In genomic region chr22:27003301-27003700, GRCh38 we compare ENCODE assay signal across 29 cellular contexts.
"Had no signal": no experiment of that assay in that cellular context is flagged by ENCODE, and none has a peak within 500 bp of the region (broad histone marks: within the 10 kb centered on the region; RNA-seq: fewer than 3 reads in every experiment).

No MANE protein-coding gene starts in this region.

- H3K4me1 Mint-ChIP-seq: naive B cell; stimulated activated memory B cell treated with anti-CD40 and anti-IgM and Interleukin-4, amounts not matched to agents 10 μg/mL and 1 μg/mL and 100 μg/mL, for 72 hours; stimulated activated naive CD8-positive, alpha-beta T cell treated with anti-CD3 and anti-CD28 coated beads, Interleukin-15, amount 100 ng/mL, for 72 hours had no signal

- H3K79me2 ChIP-seq: parathyroid adenoma had no signal

- H3K36me3 ChIP-seq: heart right ventricle, left lung, neutrophil, prostate gland, right atrium auricular region, sigmoid colon, spleen, suprapubic skin had no signal

- H3K9me3 ChIP-seq: heart right ventricle, left lung, mucosa of descending colon, neutrophil, prostate gland, right atrium auricular region, sigmoid colon, spleen, suprapubic skin had no signal

- H3K4me1 ChIP-seq: foreskin keratinocyte, heart right ventricle, left lung, parathyroid adenoma, prostate gland, right atrium auricular region, sigmoid colon, spleen had no signal

- H3K4me3 Mint-ChIP-seq: mesothelial cell of epicardium; naive B cell; natural killer cell treated with Interleukin-12 subunit alpha and Interleukin-12 subunit beta and Interleukin-15 and Interleukin-18, amount 100 ng/mL, for 72 hours; stimulated activated memory B cell treated with anti-CD40 and anti-IgM and Interleukin-4, amounts not matched to agents 10 μg/mL and 1 μg/mL and 100 μg/mL, for 72 hours; stimulated activated naive CD8-positive, alpha-beta T cell treated with anti-CD3 and anti-CD28 coated beads, Interleukin-15, amount 100 ng/mL, for 72 hours; type B pancreatic cell had no signal

- H3K4me3 ChIP-seq: dorsolateral prefrontal cortex, heart right ventricle, left lung, mucosa of descending colon, prostate gland, right atrium auricular region, sigmoid colon, skin epidermis, spleen, suprapubic skin had no signal

- H3K27ac ChIP-seq: dorsolateral prefrontal cortex, epithelial cell of prostate, foreskin keratinocyte, heart right ventricle, left lung, neutrophil, parathyroid adenoma, prostate gland, right atrium auricular region, sigmoid colon, skin epidermis, spleen, suprapubic skin had no signal

- FAIRE-seq: islet of Langerhans had no signal

- H3K36me3 Mint-ChIP-seq: mesothelial cell of epicardium; naive B cell; natural killer cell treated with Interleukin-12 subunit alpha and Interleukin-12 subunit beta and Interleukin-15 and Interleukin-18, amount 100 ng/mL, for 72 hours; stimulated activated memory B cell treated with anti-CD40 and anti-IgM and Interleukin-4, amounts not matched to agents 10 μg/mL and 1 μg/mL and 100 μg/mL, for 72 hours; type B pancreatic cell had no signal

- H3K27me3 Mint-ChIP-seq: stimulated activated naive CD8-positive, alpha-beta T cell treated with anti-CD3 and anti-CD28 coated beads, Interleukin-15, amount 100 ng/mL, for 72 hours had no signal

- H3K9me3 Mint-ChIP-seq: mesothelial cell of epicardium; natural killer cell treated with Interleukin-12 subunit alpha and Interleukin-12 subunit beta and Interleukin-15 and Interleukin-18, amount 100 ng/mL, for 72 hours; stimulated activated memory B cell treated with anti-CD40 and anti-IgM and Interleukin-4, amounts not matched to agents 10 μg/mL and 1 μg/mL and 100 μg/mL, for 72 hours; stimulated activated naive CD8-positive, alpha-beta T cell treated with anti-CD3 and anti-CD28 coated beads, Interleukin-15, amount 100 ng/mL, for 72 hours; type B pancreatic cell had no signal

- H3K9ac ChIP-seq: parathyroid adenoma had no signal

- H2AFZ ChIP-seq: parathyroid adenoma had no signal

- H3K27me3 ChIP-seq: left lung, right atrium auricular region, sigmoid colon had no signal

- DNase-seq: cerebellar nuclear complex; cortex of kidney; dorsolateral prefrontal cortex; effector CD4-positive, alpha-beta T cell; foreskin keratinocyte; glutamatergic neuron; heart right ventricle; hippocampal formation; left cardiac atrium; left lung; mesenchymal stem cell; mucosa of descending colon; naive B cell; sigmoid colon; spleen; stimulated activated CD4-positive, alpha-beta T cell treated with anti-CD3 and anti-CD28 coated beads, Interleukin-4, amount 100 ng/mL, for 4 hours; stimulated activated naive CD8-positive, alpha-beta T cell treated with anti-CD3 and anti-CD28 coated beads, Interleukin-15, amount 100 ng/mL, for 72 hours had no signal

- H3K27ac Mint-ChIP-seq: mesothelial cell of epicardium; naive B cell; natural killer cell treated with Interleukin-12 subunit alpha and Interleukin-12 subunit beta and Interleukin-15 and Interleukin-18, amount 100 ng/mL, for 72 hours; stimulated activated memory B cell treated with anti-CD40 and anti-IgM and Interleukin-4, amounts not matched to agents 10 μg/mL and 1 μg/mL and 100 μg/mL, for 72 hours; stimulated activated naive CD8-positive, alpha-beta T cell treated with anti-CD3 and anti-CD28 coated beads, Interleukin-15, amount 100 ng/mL, for 72 hours; type B pancreatic cell had no signal
